ENCODE assay signal across 11 cellular contexts in genomic region chr5:33936381-33937016, GRCh38. TPM values are rescaled to one million over a fixed set of nuclear protein-coding genes. Genes with fewer than 3 reads are reported as not detected.
A peak's percentile ranks its signal among the peaks of the same experiment; 100 is the strongest.
DNase-seq lines count a peak whose midpoint lies in the region; ATAC-seq, FAIRE-seq and TF ChIP-seq lines count a peak whose summit lies in the region.
"Had no signal": no experiment of that assay in that cellular context is flagged by ENCODE, and none has a peak within 500 bp of the region (broad histone marks: within the 10 kb centered on the region; RNA-seq: fewer than 3 reads in every experiment).

A gene with protein sequence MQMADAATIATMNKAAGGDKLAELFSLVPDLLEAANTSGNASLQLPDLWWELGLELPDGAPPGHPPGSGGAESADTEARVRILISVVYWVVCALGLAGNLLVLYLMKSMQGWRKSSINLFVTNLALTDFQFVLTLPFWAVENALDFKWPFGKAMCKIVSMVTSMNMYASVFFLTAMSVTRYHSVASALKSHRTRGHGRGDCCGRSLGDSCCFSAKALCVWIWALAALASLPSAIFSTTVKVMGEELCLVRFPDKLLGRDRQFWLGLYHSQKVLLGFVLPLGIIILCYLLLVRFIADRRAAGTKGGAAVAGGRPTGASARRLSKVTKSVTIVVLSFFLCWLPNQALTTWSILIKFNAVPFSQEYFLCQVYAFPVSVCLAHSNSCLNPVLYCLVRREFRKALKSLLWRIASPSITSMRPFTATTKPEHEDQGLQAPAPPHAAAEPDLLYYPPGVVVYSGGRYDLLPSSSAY (plus strand): TSS chr5:33936386. CDS start chr5:33936741, 355 bp downstream.

- H3K27ac ChIP-seq in A673 (ENCODE audit: low read depth, low read length, poor library complexity, severe bottlenecking), result no peak within 1 kb of the TSS
- no peak within 1 kb of the TSS for H3K27ac ChIP-seq in endothelial cell of umbilical vein (ENCODE audit: insufficient read depth, low read depth, low read length)
- no peak within 1 kb of the TSS for H3K27ac ChIP-seq in mesenchymal stem cell (ENCODE audit: low read length, poor library complexity, severe bottlenecking)
- H3K27ac ChIP-seq: VCaP had no signal

- no peak for ATAC-seq in HG03354 (IDR thresholded peaks at IDR 0.05; ENCODE audit: poor library complexity, severe bottlenecking, unreplicated experiment)

- POLR2A ChIA-PET in A673 (lab: Charles Lee; ENCODE audit: low non-redundant PET), result no interaction called here
- POLR2A ChIA-PET in endothelial cell of umbilical vein (lab: Charles Lee), result no interaction called here

- H4K20me1 ChIP-seq in endothelial cell of umbilical vein (replicated peaks; ENCODE audit: control insufficient read depth, extremely low read depth, insufficient read depth, low read length), result no peaks in the 10 kb centered on the region

- no peak within 1 kb of the TSS for H2BK12ac ChIP-seq in mesenchymal stem cell (ENCODE audit: low read length in 2 of 2)

- TF ChIP-seq POLR2A in endothelial cell of umbilical vein (IDR thresholded peaks at IDR 0.05; ENCODE audit: low read depth, low read length), result no peak

- H3K9me3 ChIP-seq in A673 (ENCODE audit: low read depth, low read length, poor library complexity, severe bottlenecking) (no peaks in the 10 kb centered on the region), endothelial cell of umbilical vein (replicated peaks; ENCODE audit: control insufficient read depth, insufficient read depth, low read length) (no peaks in the 10 kb centered on the region), mesenchymal stem cell (ENCODE audit: control insufficient read depth, low read length) (no peaks in the 10 kb centered on the region)

- no peak within 1 kb of the TSS for H2BK15ac ChIP-seq in mesenchymal stem cell (ENCODE audit: low read depth, poor library complexity, severe bottlenecking)

- WGBS in mesenchymal stem cell, result 46% methylated on average over 45 of the region's 45 CpGs

- H3K4ac ChIP-seq in mesenchymal stem cell (ENCODE audit: low read depth in 1 of 2, low read length in 2 of 2), result no peak within 1 kb of the TSS

- intact Hi-C loops in A673 (cut with micrococcal nuclease; ENCODE audit: unreplicated experiment), result no loop called here
- intact Hi-C loops in endothelial cell of umbilical vein (cut with micrococcal nuclease), result no loop called here

- H3K79me1 ChIP-seq in mesenchymal stem cell (replicated peaks; ENCODE audit: low read length, poor library complexity, severe bottlenecking), result no peaks in the 10 kb centered on the region

- H3K9ac ChIP-seq in endothelial cell of umbilical vein (replicated peaks; ENCODE audit: extremely low read depth, insufficient read depth, low read length) (no peak within 1 kb of the TSS), mesenchymal stem cell (ENCODE audit: low read length) (no peak within 1 kb of the TSS)

- H3K79me2 ChIP-seq in endothelial cell of umbilical vein (ENCODE audit: control insufficient read depth, insufficient read depth, low read length), result no peaks in the 10 kb centered on the region

- H4K91ac ChIP-seq in mesenchymal stem cell (ENCODE audit: low read length), result no peak within 1 kb of the TSS

- H3K36me3 ChIP-seq in A673 (ENCODE audit: insufficient read depth, low read length, poor library complexity, severe bottlenecking) (no peaks in the 10 kb centered on the region), endothelial cell of umbilical vein (ENCODE audit: control insufficient read depth in 2 of 2, extremely low read depth in 1 of 2, insufficient read depth in 2 of 2, low read length in 2 of 2) (no peaks in the 10 kb centered on the region), mesenchymal stem cell (ENCODE audit: control insufficient read depth in 1 of 2, insufficient read depth in 2 of 2, low read depth in 1 of 2, low read length in 2 of 2) (no peaks in the 10 kb centered on the region)

- peaks cover 62% of the 10 kb centered on the region for H3K27me3 ChIP-seq in A673 (replicated peaks; ENCODE audit: insufficient read depth, low read depth, low read length, poor library complexity)
- H3K27me3 ChIP-seq in endothelial cell of umbilical vein (ENCODE audit: control insufficient read depth in 2 of 2, insufficient read depth in 2 of 2, low read length in 2 of 2), result peaks cover 40 to 49% of the 10 kb centered on the region in 2 experiments
- peaks cover 20 to 46% of the 10 kb centered on the region in 2 experiments for H3K27me3 ChIP-seq in mesenchymal stem cell (ENCODE audit: control insufficient read depth in 1 of 2, insufficient read depth in 1 of 2, low read length in 2 of 2)

- no peak within 1 kb of the TSS for H4K8ac ChIP-seq in mesenchymal stem cell (ENCODE audit: low read length)

- FAIRE-seq in endothelial cell of umbilical vein (lab: Jason Lieb, UNC) (no peak), D721Med (lab: Jason Lieb, UNC) (no peak)

- no peak within 1 kb of the TSS for H2BK120ac ChIP-seq in mesenchymal stem cell (ENCODE audit: low read depth, low read length)

- no peak within 1 kb of the TSS for H3K18ac ChIP-seq in mesenchymal stem cell (ENCODE audit: low read depth in 1 of 2, low read length in 2 of 2)

- TF ChIP-seq CTCF in A673 (conservative IDR thresholded peaks at IDR 0.05; ENCODE audit: low read depth, low read length) (no peak), endothelial cell of umbilical vein (IDR thresholded peaks at IDR 0.05; ENCODE audit: extremely low read depth in 1 of 2, insufficient read depth in 1 of 2, low read depth in 1 of 2, low read length in 2 of 2) (no peak), D721Med (IDR thresholded peaks at IDR 0.05; ENCODE audit: insufficient read depth, missing control alignments) (no peak)

- H2AFZ ChIP-seq in endothelial cell of umbilical vein (ENCODE audit: low read depth, low read length), result peak within 1 kb of the TSS; percentile 60
- no peak within 1 kb of the TSS for H2AFZ ChIP-seq in mesenchymal stem cell (ENCODE audit: low read depth, low read length)

- H3K9me1 ChIP-seq in endothelial cell of umbilical vein (replicated peaks; ENCODE audit: control insufficient read depth, extremely low read depth, insufficient read depth, low read length), result no peaks in the 10 kb centered on the region

- DNase-seq in A673 (ENCODE audit: low spot score) (no peak), NCI-H2029 (lab: John Stamatoyannopoulos, UW) (peak; percentile 44), endothelial cell of umbilical vein (ENCODE audit: low read depth, low spot score) (no peak), mesenchymal stem cell (no peak), 8988T (no peak), D721Med (ENCODE audit: insufficient read length, low spot score) (no peak), NCI-H226 (no peak)
- DNase-seq: MV-4-11 had no signal

- dilution Hi-C loops in endothelial cell of umbilical vein (cut with MboI; ENCODE audit: extremely low pct_ligation_motif_present, low sequenced_read_pairs), result no loop called here

- H3K4me3 ChIP-seq in A673 (ENCODE audit: low read depth, low read length, poor library complexity, severe bottlenecking) (peak within 1 kb of the TSS; percentile 17), endothelial cell of umbilical vein (replicated peaks in 1 of 3; ENCODE audit: insufficient read depth in 1 of 3, low read depth in 1 of 3, low read length in 3 of 3) (peak within 1 kb of the TSS in 1 of 3 experiments; percentile 3), mesenchymal stem cell (ENCODE audit: insufficient read depth in 1 of 2, low read depth in 1 of 2, low read length in 2 of 2) (peak within 1 kb of the TSS; percentile 51 to 85)

- H3K4me2 ChIP-seq in endothelial cell of umbilical vein (ENCODE audit: insufficient read depth, low read length) (peak within 1 kb of the TSS; percentile 76), mesenchymal stem cell (ENCODE audit: low read length, poor library complexity, severe bottlenecking) (peak within 1 kb of the TSS; percentile 97)

- no peak within 1 kb of the TSS for H2AK5ac ChIP-seq in mesenchymal stem cell (ENCODE audit: low read length, severe bottlenecking)

- BruUV-seq in A673 (replicated peaks; lab: Mats Ljungman, UMichigan), result no TSS peak
- no TSS peak for BruUV-seq in endothelial cell of umbilical vein (replicated peaks; lab: Mats Ljungman, UMichigan)

- H3K4me1 ChIP-seq in A673 (ENCODE audit: insufficient read depth, low read length, poor library complexity, severe bottlenecking) (no peaks in the 10 kb centered on the region), endothelial cell of umbilical vein (ENCODE audit: control insufficient read depth, extremely low read depth, insufficient read depth, low read length) (peaks cover 14% of the 10 kb centered on the region), mesenchymal stem cell (ENCODE audit: control insufficient read depth, insufficient read depth, low read depth, low read length) (peaks cover 8% of the 10 kb centered on the region)

- no peak within 1 kb of the TSS for H2BK5ac ChIP-seq in mesenchymal stem cell (ENCODE audit: low read depth, low read length, poor library complexity, severe bottlenecking)

- H3K23ac ChIP-seq in mesenchymal stem cell (ENCODE audit: low read length in 2 of 2), result peak within 1 kb of the TSS in 1 of 2 experiments; percentile 68

- CTCF ChIA-PET in A673 (lab: Charles Lee), result interaction anchor here (1.8 to 2.4 kb wide), 3 partner anchors 33 to 501 kb away, joined by 8 to 15 read pairs (median 9); no protein-coding TSS in a partner anchor
- CTCF ChIA-PET in endothelial cell of umbilical vein (lab: Charles Lee), result interaction anchor here (1.8 to 6.0 kb wide), 9 partner anchors 33 to 501 kb away, joined by 7 to 345 read pairs (median 19); partner anchors contain the start of gene TARS1

- H3K14ac ChIP-seq in mesenchymal stem cell (ENCODE audit: low read length in 2 of 2), result no peak within 1 kb of the TSS

TF ChIP-seq in endothelial cell of umbilical vein, 7 proteins besides CTCF, POLR2A, EP300 and RAD21:
- TF ChIP-seq EZH2 (IDR thresholded peaks at IDR 0.05; ENCODE audit: borderline replicate concordance, low read depth, low read length, severe bottlenecking), result peak; percentile 67
- TF ChIP-seq, protein P1, sequence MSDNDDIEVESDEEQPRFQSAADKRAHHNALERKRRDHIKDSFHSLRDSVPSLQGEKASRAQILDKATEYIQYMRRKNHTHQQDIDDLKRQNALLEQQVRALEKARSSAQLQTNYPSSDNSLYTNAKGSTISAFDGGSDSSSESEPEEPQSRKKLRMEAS (IDR thresholded peaks at IDR 0.05; ENCODE audit: insufficient read depth, insufficient read length), result no peak

RNA-seq across cellular contexts. Expression of the gene that starts here (rescaled TPM):
- total RNA-seq in A673 (2021) (not detected in 2 replicates), endothelial cell of umbilical vein (not detected in 2 replicates)
- not detected in 2 replicates for polyA plus RNA-seq in endothelial cell of umbilical vein
- not detected in 2 replicates for polyA plus RNA-seq in endothelial cell of umbilical vein (2011; cell fraction: cytosol; rRNA removed)
- not detected in 2 replicates for polyA plus RNA-seq in endothelial cell of umbilical vein (2011; cell fraction: nucleus; rRNA removed)
- polyA plus RNA-seq in endothelial cell of umbilical vein (2012), result not detected in 2 replicates
- polyA minus RNA-seq in endothelial cell of umbilical vein, result not detected in 2 replicates
- polyA minus RNA-seq in endothelial cell of umbilical vein (2011; cell fraction: cytosol; rRNA and poly(A)+ RNA removed), result not detected
- polyA minus RNA-seq in endothelial cell of umbilical vein (2011; cell fraction: nucleus; rRNA and poly(A)+ RNA removed), result not detected in 2 replicates
- not detected for polyA plus RNA-seq in mesenchymal stem cell (2013, experiment 1 of 2)
- not detected for polyA plus RNA-seq in mesenchymal stem cell (2013, experiment 2 of 2)
- total RNA-seq: CD4-positive, alpha-beta memory T cell had no signal
- polyA plus RNA-seq: CD4-positive, alpha-beta memory T cell had no signal
